In the genomic region with DNA sequence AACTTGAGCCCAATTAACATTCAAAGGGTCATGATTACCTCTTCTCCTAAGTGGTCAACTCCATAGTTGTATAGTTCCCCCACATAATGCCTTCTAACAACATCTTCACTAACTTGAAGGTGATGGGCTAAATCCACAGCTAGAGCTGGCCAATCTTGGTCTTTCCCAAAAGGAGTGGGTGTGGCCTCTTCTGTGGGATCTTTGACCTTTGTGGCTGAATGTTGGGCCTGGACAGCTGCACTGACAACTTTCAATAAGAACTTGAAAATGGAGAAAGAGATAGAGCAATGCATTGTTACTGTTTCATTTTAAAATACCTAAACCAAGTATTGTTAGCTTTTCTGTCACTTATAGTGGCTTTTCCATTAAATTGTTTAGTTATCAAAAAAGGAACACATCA, we compare ENCODE assay signal across 1 cellular context.
TF ChIP-seq lines count a peak whose summit lies in the region.

No MANE protein-coding gene starts in this region.

TF ChIP-seq in K562, 482 proteins besides CTCF, POLR2A, EP300 and RAD21:
- TF ChIP-seq, protein P1, sequence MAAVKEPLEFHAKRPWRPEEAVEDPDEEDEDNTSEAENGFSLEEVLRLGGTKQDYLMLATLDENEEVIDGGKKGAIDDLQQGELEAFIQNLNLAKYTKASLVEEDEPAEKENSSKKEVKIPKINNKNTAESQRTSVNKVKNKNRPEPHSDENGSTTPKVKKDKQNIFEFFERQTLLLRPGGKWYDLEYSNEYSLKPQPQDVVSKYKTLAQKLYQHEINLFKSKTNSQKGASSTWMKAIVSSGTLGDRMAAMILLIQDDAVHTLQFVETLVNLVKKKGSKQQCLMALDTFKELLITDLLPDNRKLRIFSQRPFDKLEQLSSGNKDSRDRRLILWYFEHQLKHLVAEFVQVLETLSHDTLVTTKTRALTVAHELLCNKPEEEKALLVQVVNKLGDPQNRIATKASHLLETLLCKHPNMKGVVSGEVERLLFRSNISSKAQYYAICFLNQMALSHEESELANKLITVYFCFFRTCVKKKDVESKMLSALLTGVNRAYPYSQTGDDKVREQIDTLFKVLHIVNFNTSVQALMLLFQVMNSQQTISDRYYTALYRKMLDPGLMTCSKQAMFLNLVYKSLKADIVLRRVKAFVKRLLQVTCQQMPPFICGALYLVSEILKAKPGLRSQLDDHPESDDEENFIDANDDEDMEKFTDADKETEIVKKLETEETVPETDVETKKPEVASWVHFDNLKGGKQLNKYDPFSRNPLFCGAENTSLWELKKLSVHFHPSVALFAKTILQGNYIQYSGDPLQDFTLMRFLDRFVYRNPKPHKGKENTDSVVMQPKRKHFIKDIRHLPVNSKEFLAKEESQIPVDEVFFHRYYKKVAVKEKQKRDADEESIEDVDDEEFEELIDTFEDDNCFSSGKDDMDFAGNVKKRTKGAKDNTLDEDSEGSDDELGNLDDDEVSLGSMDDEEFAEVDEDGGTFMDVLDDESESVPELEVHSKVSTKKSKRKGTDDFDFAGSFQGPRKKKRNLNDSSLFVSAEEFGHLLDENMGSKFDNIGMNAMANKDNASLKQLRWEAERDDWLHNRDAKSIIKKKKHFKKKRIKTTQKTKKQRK (IDR thresholded peaks at IDR 0.05; ENCODE audit: borderline replicate concordance, low read depth, low read length) = no peak
- TF ChIP-seq MCM3 (IDR thresholded peaks at IDR 0.05) (no peak), SAFB (IDR thresholded peaks at IDR 0.05; ENCODE audit: borderline replicate concordance, low read depth, low read length) (no peak), NR2C2 (CRISPR knock-in tag; IDR thresholded peaks at IDR 0.05) (no peak), NR2C2 (tag; IDR thresholded peaks at IDR 0.05) (peak; percentile 26; the same call in 1 of the 2 replicates), ZNF253 (CRISPR knock-in tag; conservative IDR thresholded peaks at IDR 0.05) (no peak), MIER1 (IDR thresholded peaks at IDR 0.05; ENCODE audit: low read depth) (no peak), KAT7 (CRISPR knock-in tag; IDR thresholded peaks at IDR 0.05; ENCODE audit: borderline replicate concordance) (no peak), NR2C1 (IDR thresholded peaks at IDR 0.05) (0 out of 2 replicates have a peak, but pooled peaks have one; percentile 38), NR2C1 (tag; IDR thresholded peaks at IDR 0.05) (no peak), CBX2 (IDR thresholded peaks at IDR 0.05; ENCODE audit: insufficient read depth, low read length, poor library complexity, severe bottlenecking) (no peak), BCL6 (CRISPR knock-in tag; IDR thresholded peaks at IDR 0.05) (no peak)
